Comparison of ENCODE assay signal across 8 cellular contexts in genomic region chr20:53934421-53935352, GRCh38.
DNase-seq lines count a peak whose midpoint lies in the region; ATAC-seq and TF ChIP-seq lines count a peak whose summit lies in the region.

No MANE protein-coding gene starts in this region.

- H3K27me3 Mint-ChIP-seq in CD4-positive, CD25-positive, alpha-beta regulatory T cell: peaks cover 4% of the 10 kb centered on the region

- in situ Hi-C loops in brain microvascular endothelial cell (cut with HindIII; ENCODE audit: low pct_ligation_motif_present, low sequenced_read_pairs): no loop called here

- H3K36me3 ChIP-seq in CD4-positive, CD25-positive, alpha-beta regulatory T cell (ENCODE audit: control insufficient read depth, insufficient read depth, low read length): no peaks in the 10 kb centered on the region
- H3K36me3 ChIP-seq in brain microvascular endothelial cell (replicated peaks): no peaks in the 10 kb centered on the region

- peak overlapping the region; percentile 57 for H3K4me3 ChIP-seq in CD4-positive, CD25-positive, alpha-beta regulatory T cell (ENCODE audit: low read depth, low read length)
- no peak overlapping the region for H3K4me3 ChIP-seq in brain microvascular endothelial cell (ENCODE audit: low read depth, low read length)

- peak overlapping the region; percentile 23 to 87 (median 79) for H3K4me3 Mint-ChIP-seq in CD4-positive, CD25-positive, alpha-beta regulatory T cell

- H3K27ac ChIP-seq in CD4-positive, CD25-positive, alpha-beta regulatory T cell (ENCODE audit: insufficient read depth, low read length, poor library complexity, severe bottlenecking): peak overlapping the region; percentile 38
- peak overlapping the region; percentile 78 for H3K27ac ChIP-seq in brain microvascular endothelial cell

- no peaks in the 10 kb centered on the region for H3K9me3 ChIP-seq in CD4-positive, CD25-positive, alpha-beta regulatory T cell (ENCODE audit: control insufficient read depth in 2 of 2, low read length in 2 of 2)

- peaks cover 0 to 2% (median 0%) of the 10 kb centered on the region in 7 donors for H3K9me3 Mint-ChIP-seq in CD4-positive, CD25-positive, alpha-beta regulatory T cell

- H3K27me3 ChIP-seq in CD4-positive, CD25-positive, alpha-beta regulatory T cell (ENCODE audit: control insufficient read depth, insufficient read depth, low read length): peaks cover 4% of the 10 kb centered on the region
- H3K27me3 ChIP-seq in brain microvascular endothelial cell (replicated peaks): no peaks in the 10 kb centered on the region

- peak in 1 of 3 donors; percentile 80 for DNase-seq in CD4-positive, CD25-positive, alpha-beta regulatory T cell
- DNase-seq in NCI-H226 (peak; percentile 59), brain microvascular endothelial cell (peak; percentile 95), medulla oblongata (ENCODE audit: extremely low spot score) (peak; percentile 43), GOT3 (lab: John Stamatoyannopoulos, UW) (no peak), left colon (no peak), C1 segment of cervical spinal cord (lab: John Stamatoyannopoulos, UW) (no peak)

- peak; percentile 50 to 65 for ATAC-seq in CD4-positive, CD25-positive, alpha-beta regulatory T cell (ENCODE audit: low read depth in 2 of 2)
- ATAC-seq in GM21423 (IDR thresholded peaks at IDR 0.05; ENCODE audit: unreplicated experiment): peak; percentile 32
- ATAC-seq in left colon: no peak

- peaks cover 16 to 53% (median 33%) of the 10 kb centered on the region in 4 donors for H3K4me1 Mint-ChIP-seq in CD4-positive, CD25-positive, alpha-beta regulatory T cell

- H3K27ac Mint-ChIP-seq in CD4-positive, CD25-positive, alpha-beta regulatory T cell: peak overlapping the region; percentile 13 to 95 (median 72)

- H3K36me3 Mint-ChIP-seq in CD4-positive, CD25-positive, alpha-beta regulatory T cell: no peaks in the 10 kb centered on the region

- TF ChIP-seq CTCF in brain microvascular endothelial cell (IDR thresholded peaks at IDR 0.05; ENCODE audit: low read depth, low read length, missing control alignments): no peak

- intact Hi-C loops in left colon (cut with DNase I, micrococcal nuclease): loop anchor here in 1 of 2 donors (5.0 kb wide), 1 partner anchor 357 kb away; no protein-coding TSS in a partner anchor

- peaks cover 22% of the 10 kb centered on the region for H3K4me1 ChIP-seq in CD4-positive, CD25-positive, alpha-beta regulatory T cell (ENCODE audit: control insufficient read depth, insufficient read depth, low read length, poor library complexity, severe bottlenecking)

Comparison
In these comparisons a context has a peak if more than half of its experiments do, and no peak if none do; other contexts are left out.
1. DNase-seq: peak in NCI-H226 (single experiment), brain microvascular endothelial cell (single experiment) and medulla oblongata (single experiment); none in GOT3 (single experiment), left colon (0 of 2) and C1 segment of cervical spinal cord (0 of 14).